In the genomic region with DNA sequence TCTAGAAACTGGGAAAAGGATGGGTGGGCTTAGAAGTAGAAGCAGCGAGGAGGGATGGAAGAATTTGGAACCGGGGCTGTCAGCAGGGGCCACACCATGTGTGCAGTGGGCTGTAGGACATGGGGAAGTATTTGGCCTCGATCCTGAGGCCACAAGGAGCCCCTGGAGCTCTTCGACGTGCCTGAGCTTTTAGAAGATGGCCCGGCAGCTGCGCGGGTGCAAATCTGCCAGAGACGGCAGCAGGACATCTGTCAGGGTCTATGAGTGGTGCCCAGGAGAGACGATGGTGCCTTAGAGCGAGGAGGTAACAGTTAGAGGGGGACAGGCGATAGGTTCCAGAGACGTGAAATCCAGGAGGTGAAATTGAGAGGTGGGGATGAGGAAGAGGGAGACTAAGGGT, we compare ENCODE assay signal across 29 cellular contexts.
"Had no signal": no experiment of that assay in that cellular context is flagged by ENCODE, and none has a peak within 500 bp of the region (broad histone marks: within the 10 kb centered on the region; RNA-seq: fewer than 3 reads in every experiment).

No MANE protein-coding gene starts in this region.

- H3K4me3 Mint-ChIP-seq: activated CD4-positive, alpha-beta memory T cell treated with anti-CD3 and anti-CD28 coated beads, Interleukin-2, amount 10 ng/mL, durations not matched to agents 7 days and 5 days; activated CD4-positive, alpha-beta T cell treated with anti-CD3 and anti-CD28 coated beads for 36 hours; activated CD4-positive, alpha-beta T cell treated with anti-CD3 and anti-CD28 coated beads, Interleukin-2, amount 10 ng/mL, durations not matched to agents 24 days and 14 days; activated naive CD4-positive, alpha-beta T cell treated with anti-CD3 and anti-CD28 coated beads, Interleukin-2, amount 10 ng/mL, durations not matched to agents 7 days and 5 days; activated naive CD8-positive, alpha-beta T cell treated with anti-CD3 and anti-CD28 coated beads, Interleukin-2, amount 10 ng/mL, durations not matched to agents 7 days and 5 days; activated T-cell treated with anti-CD3 and anti-CD28 coated beads, Interleukin-2, amount 50 U/mL, for 4 hours; activated T-helper 1 cell treated with anti-CD3 and anti-CD28 coated beads, Interleukin-12 subunit alpha, Interleukin-12 subunit beta, Interleukin-2, Interleukin-4 antibody, amounts not matched to agents 30 ng/mL and 10 ng/mL and 1 ng/mL, durations not matched to agents 14 hours and 24 hours and 36 hours; central memory CD8-positive, alpha-beta T cell; dendritic cell treated with granulocyte-macrophage colony-stimulating factor and Interleukin-4, amounts not matched to agents 40 ng/mL and 50 ng/mL, for 4 days had no signal

- H3K27ac Mint-ChIP-seq: activated CD4-positive, alpha-beta memory T cell treated with anti-CD3 and anti-CD28 coated beads, Interleukin-2, amount 10 ng/mL, durations not matched to agents 7 days and 5 days; activated CD4-positive, alpha-beta T cell treated with anti-CD3 and anti-CD28 coated beads for 36 hours; activated CD4-positive, alpha-beta T cell treated with anti-CD3 and anti-CD28 coated beads, Interleukin-2, amount 10 ng/mL, durations not matched to agents 24 days and 14 days; activated naive CD4-positive, alpha-beta T cell treated with anti-CD3 and anti-CD28 coated beads, Interleukin-2, amount 10 ng/mL, durations not matched to agents 7 days and 5 days; activated naive CD4-positive, alpha-beta T cell treated with anti-CD3 and anti-CD28 coated beads, Interleukin-2, amount 50 U/mL, for 72 hours; activated naive CD8-positive, alpha-beta T cell treated with anti-CD3 and anti-CD28 coated beads, Interleukin-2, amount 10 ng/mL, durations not matched to agents 7 days and 5 days; activated T-helper 1 cell treated with anti-CD3 and anti-CD28 coated beads, Interleukin-12 subunit alpha, Interleukin-12 subunit beta, Interleukin-2, Interleukin-4 antibody, amounts not matched to agents 30 ng/mL and 10 ng/mL and 1 ng/mL, durations not matched to agents 14 hours and 24 hours and 36 hours; activated T-helper 2 cell treated with anti-CD3 and anti-CD28 coated beads, Interferon-gamma antibody, Interleukin-2, Interleukin-4, amounts not matched to agents 10 μg/mL and 5 μg/mL and 100 μg/mL, durations not matched to agents 14 hours and 24 hours and 36 hours; dendritic cell treated with granulocyte-macrophage colony-stimulating factor and Interleukin-4, amounts not matched to agents 40 ng/mL and 50 ng/mL, for 4 days had no signal

- H3K27ac ChIP-seq: brain microvascular endothelial cell, coronary artery, dorsolateral prefrontal cortex, epithelial cell of prostate, esophagus squamous epithelium, gastroesophageal sphincter, heart right ventricle had no signal

- H3K4me1 ChIP-seq: gastroesophageal sphincter had no signal

- ATAC-seq: activated CD4-positive, alpha-beta T cell treated with anti-CD3 and anti-CD28 coated beads for 36 hours; activated naive CD4-positive, alpha-beta T cell treated with anti-CD3 and anti-CD28 coated beads, Interleukin-2, amount 50 U/mL, for 72 hours; activated T-cell treated with anti-CD3 and anti-CD28 coated beads, Interleukin-2, amount 50 U/mL, for 4 hours; gastroesophageal sphincter; heart right ventricle had no signal

- DNase-seq: activated CD4-positive, alpha-beta memory T cell treated with anti-CD3 and anti-CD28 coated beads, Interleukin-2, amount 10 ng/mL, durations not matched to agents 7 days and 5 days; activated CD4-positive, alpha-beta T cell treated with anti-CD3 and anti-CD28 coated beads for 36 hours; activated CD4-positive, alpha-beta T cell treated with anti-CD3 and anti-CD28 coated beads, Interleukin-2, amount 10 ng/mL, durations not matched to agents 24 days and 14 days; activated CD4-positive, CD25-positive, alpha-beta regulatory T cell; activated CD4-positive, CD25-positive, alpha-beta regulatory T cell treated with anti-CD3 and anti-CD28 coated beads, Interleukin-2, amount 50 U/mL, for 72 hours; activated CD8-positive, alpha-beta memory T cell treated with anti-CD3 and anti-CD28 coated beads, Interleukin-2, amount 50 U/mL, for 48 hours; activated effector memory CD4-positive, alpha-beta T cell treated with anti-CD3 and anti-CD28 coated beads, Interleukin-2, amount 50 U/mL, for 16 hours; activated naive CD4-positive, alpha-beta T cell treated with anti-CD3 and anti-CD28 coated beads, Interleukin-2, amount 10 ng/mL, durations not matched to agents 7 days and 5 days; activated naive CD8-positive, alpha-beta T cell treated with anti-CD3 and anti-CD28 coated beads, Interleukin-2, amount 10 ng/mL, durations not matched to agents 7 days and 5 days; activated T-cell treated with anti-CD3 and anti-CD28 coated beads for 4 hours; activated T-cell treated with anti-CD3 and anti-CD28 coated beads, Interleukin-2, amount 50 U/mL, for 4 hours; brain microvascular endothelial cell; dorsolateral prefrontal cortex; esophagus squamous epithelium; foreskin melanocyte; heart right ventricle; T-helper 2 cell had no signal

- FAIRE-seq: astrocyte, bronchial epithelial cell, endometrium, endothelial cell of umbilical vein had no signal

- H3K9me3 Mint-ChIP-seq: activated CD4-positive, alpha-beta memory T cell treated with anti-CD3 and anti-CD28 coated beads, Interleukin-2, amount 10 ng/mL, durations not matched to agents 7 days and 5 days; activated CD4-positive, alpha-beta T cell treated with anti-CD3 and anti-CD28 coated beads, Interleukin-2, amount 10 ng/mL, durations not matched to agents 24 days and 14 days; activated naive CD4-positive, alpha-beta T cell treated with anti-CD3 and anti-CD28 coated beads, Interleukin-2, amount 10 ng/mL, durations not matched to agents 7 days and 5 days; activated naive CD4-positive, alpha-beta T cell treated with anti-CD3 and anti-CD28 coated beads, Interleukin-2, amount 50 U/mL, for 72 hours; activated naive CD8-positive, alpha-beta T cell treated with anti-CD3 and anti-CD28 coated beads, Interleukin-2, amount 10 ng/mL, durations not matched to agents 7 days and 5 days; activated T-cell treated with anti-CD3 and anti-CD28 coated beads, Interleukin-2, amount 50 U/mL, for 4 hours; activated T-helper 1 cell treated with anti-CD3 and anti-CD28 coated beads, Interleukin-12 subunit alpha, Interleukin-12 subunit beta, Interleukin-2, Interleukin-4 antibody, amounts not matched to agents 30 ng/mL and 10 ng/mL and 1 ng/mL, durations not matched to agents 14 hours and 24 hours and 36 hours; activated T-helper 2 cell treated with anti-CD3 and anti-CD28 coated beads, Interferon-gamma antibody, Interleukin-2, Interleukin-4, amounts not matched to agents 10 μg/mL and 5 μg/mL and 100 μg/mL, durations not matched to agents 14 hours and 24 hours and 36 hours; central memory CD8-positive, alpha-beta T cell; dendritic cell treated with granulocyte-macrophage colony-stimulating factor and Interleukin-4, amounts not matched to agents 40 ng/mL and 50 ng/mL, for 4 days had no signal

- H3K36me3 Mint-ChIP-seq: activated naive CD4-positive, alpha-beta T cell treated with anti-CD3 and anti-CD28 coated beads, Interleukin-2, amount 10 ng/mL, durations not matched to agents 7 days and 5 days; activated naive CD4-positive, alpha-beta T cell treated with anti-CD3 and anti-CD28 coated beads, Interleukin-2, amount 50 U/mL, for 72 hours; activated naive CD8-positive, alpha-beta T cell treated with anti-CD3 and anti-CD28 coated beads, Interleukin-2, amount 10 ng/mL, durations not matched to agents 7 days and 5 days had no signal

- H3K4me1 Mint-ChIP-seq: central memory CD8-positive, alpha-beta T cell had no signal

- H3K9me3 ChIP-seq: esophagus squamous epithelium, gastroesophageal sphincter, heart right ventricle had no signal

- H3K36me3 ChIP-seq: brain microvascular endothelial cell, esophagus squamous epithelium, gastroesophageal sphincter, heart right ventricle had no signal

- H3K4me3 ChIP-seq: coronary artery, dorsolateral prefrontal cortex, esophagus squamous epithelium, gastroesophageal sphincter, heart right ventricle had no signal
